Comparison of ENCODE assay signal across 14 cellular contexts in the genomic region with DNA sequence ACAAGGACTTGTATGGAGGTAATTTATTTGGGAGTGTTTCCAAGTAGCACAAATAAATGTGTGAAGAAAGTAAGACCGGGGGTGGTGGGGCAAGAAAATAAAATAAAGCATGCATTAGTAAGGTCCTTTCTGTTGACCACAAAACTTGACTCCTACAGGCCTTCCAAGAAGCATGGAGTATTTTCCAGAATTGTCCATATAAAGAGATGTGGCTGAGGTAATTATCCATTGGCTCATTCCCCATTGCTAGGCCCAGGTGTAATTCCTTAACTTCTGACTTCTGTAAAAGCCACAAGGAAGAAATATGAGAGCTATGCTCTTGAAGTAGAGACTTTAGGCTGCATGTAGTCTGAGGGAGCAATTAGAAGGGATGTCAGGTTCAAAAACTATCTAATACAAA.
DNase-seq lines count a peak whose midpoint lies in the region; TF ChIP-seq lines count a peak whose summit lies in the region.
"Had no signal": no experiment of that assay in that cellular context is flagged by ENCODE, and none has a peak within 500 bp of the region (broad histone marks: within the 10 kb centered on the region; RNA-seq: fewer than 3 reads in every experiment).

No MANE protein-coding gene starts in this region.

- TF ChIP-seq POLR2A in ovary (IDR thresholded peaks at IDR 0.05): no peak

- H3K9ac ChIP-seq in mesendoderm (ENCODE audit: low read length): no peak overlapping the region
- H3K9ac ChIP-seq: BLaER1 had no signal

- H2BK120ac ChIP-seq in mesendoderm (ENCODE audit: low read depth, low read length): no peak overlapping the region

- H4K8ac ChIP-seq in mesendoderm (ENCODE audit: low read depth, low read length): no peak overlapping the region

- no peak overlapping the region for H2BK15ac ChIP-seq in mesendoderm (replicated peaks; ENCODE audit: low read depth)

- H4K5ac ChIP-seq in mesendoderm (ENCODE audit: low read length): no peak overlapping the region

- no peaks in the 10 kb centered on the region for H3K36me3 ChIP-seq in ovary
- no peaks in the 10 kb centered on the region for H3K36me3 ChIP-seq in mesendoderm (ENCODE audit: control insufficient read depth, insufficient read depth, low read length)
- H3K36me3 ChIP-seq: BLaER1 had no signal

- H3K9me3 ChIP-seq in ovary: no peaks in the 10 kb centered on the region
- H3K9me3 ChIP-seq: BLaER1 had no signal

- no peak overlapping the region for H3K4ac ChIP-seq in mesendoderm (ENCODE audit: low read depth, low read length)

- H3K4me3 ChIP-seq in astrocyte of the spinal cord (ENCODE audit: low read depth, low read length) (no peak overlapping the region), ovary (no peak overlapping the region), mesendoderm (ENCODE audit: low read length) (no peak overlapping the region)
- H3K4me3 ChIP-seq: BLaER1 had no signal

- H3K79me1 ChIP-seq in mesendoderm (ENCODE audit: low read length): no peaks in the 10 kb centered on the region

- in situ Hi-C loops in astrocyte of the spinal cord (cut with HindIII; ENCODE audit: low sequenced_read_pairs): no loop called here

- no peaks in the 10 kb centered on the region for H3K4me1 ChIP-seq in ovary (ENCODE audit: insufficient read depth)
- no peaks in the 10 kb centered on the region for H3K4me1 ChIP-seq in mesendoderm (ENCODE audit: control insufficient read depth, low read depth, low read length)
- H3K4me1 ChIP-seq: BLaER1 had no signal

- no peak overlapping the region for H3K18ac ChIP-seq in mesendoderm (ENCODE audit: low read length)

- no peak for TF ChIP-seq EP300 in ovary (IDR thresholded peaks at IDR 0.05)

- TF ChIP-seq CTCF in astrocyte of the spinal cord (IDR thresholded peaks at IDR 0.05; ENCODE audit: low read depth, low read length) (no peak), ovary (IDR thresholded peaks at IDR 0.05) (no peak)

- no peak overlapping the region for H2BK5ac ChIP-seq in mesendoderm (ENCODE audit: low read length)

- intact Hi-C loops in ovary (cut with DNase I): no loop called here

- no peak overlapping the region for H3K56ac ChIP-seq in mesendoderm (ENCODE audit: low read length)

- DNase-seq in NCI-H2107 treated with DMSO at 0.1 percent for 48 hours (lab: John Stamatoyannopoulos, UW; ENCODE audit: unreplicated experiment) (peak; percentile 4), NCI-H2107 (lab: John Stamatoyannopoulos, UW) (no peak), M059J (ENCODE audit: low read depth) (peak; percentile 38), astrocyte of the spinal cord (ENCODE audit: low read depth, low spot score) (peak; percentile 52), renal cortical epithelial cell (ENCODE audit: low read depth) (peak; percentile 56), ovary (no peak), mesendoderm (no peak), substantia nigra (lab: John Stamatoyannopoulos, UW) (no peak)
- DNase-seq: CD4-positive, alpha-beta memory T cell; DMS79 treated with DMSO at 0.1 percent for 48 hours; GF-D8; HCEC 1CT had no signal

- 76 to 88% (median 85%) methylated on average over 1 of the region's 1 CpG for WGBS in ovary, 3 donors
- no CpG with 5 or more reads among the region's 1 CpG for WGBS in mesendoderm (ENCODE audit: extremely low coverage, insufficient coverage, low lambda C conversion rate)

- no peaks in the 10 kb centered on the region for H3K27me3 ChIP-seq in ovary
- no peaks in the 10 kb centered on the region for H3K27me3 ChIP-seq in mesendoderm (ENCODE audit: insufficient read depth, low read length, poor library complexity)
- H3K27me3 ChIP-seq: BLaER1 had no signal

- no peak overlapping the region for H3K23ac ChIP-seq in mesendoderm (ENCODE audit: low read length)

- H3K79me2 ChIP-seq in mesendoderm (ENCODE audit: control insufficient read depth, insufficient read depth, low read length): no peaks in the 10 kb centered on the region

- H3K27ac ChIP-seq in ovary (no peak overlapping the region), mesendoderm (ENCODE audit: low read depth, low read length) (no peak overlapping the region), substantia nigra (ENCODE audit: low read depth, low read length, poor library complexity, severe bottlenecking) (no peak overlapping the region)
- H3K27ac ChIP-seq: 22Rv1, BLaER1 had no signal

- H3K4me2 ChIP-seq in mesendoderm (ENCODE audit: low read length): no peak overlapping the region
- H3K4me2 ChIP-seq: BLaER1 had no signal

- no peak overlapping the region for H2AK5ac ChIP-seq in mesendoderm (ENCODE audit: low read length)

Comparison
In these comparisons a context has a peak if more than half of its experiments do, and no peak if none do; other contexts are left out.
1. DNase-seq: peak in NCI-H2107 treated with DMSO at 0.1 percent for 48 hours (single experiment), M059J (single experiment), astrocyte of the spinal cord (single experiment) and renal cortical epithelial cell (single experiment); none in NCI-H2107 (single experiment), ovary (0 of 5), mesendoderm (single experiment) and substantia nigra (0 of 49).